Comparison of ENCODE assay signal across 28 cellular contexts in genomic region chr12:5242440-5242839, GRCh38.
"Had no signal": no experiment of that assay in that cellular context is flagged by ENCODE, and none has a peak within 500 bp of the region (broad histone marks: within the 10 kb centered on the region; RNA-seq: fewer than 3 reads in every experiment).

No MANE protein-coding gene starts in this region.

- H3K9ac ChIP-seq: neural progenitor cell had no signal

- H2AFZ ChIP-seq: neural progenitor cell had no signal

- H3K27ac ChIP-seq: colonic mucosa, epithelial cell of prostate, gastrocnemius medialis, neural progenitor cell, prostate gland, thoracic aorta, tibial nerve, upper lobe of right lung, vagina had no signal

- H3K9me3 Mint-ChIP-seq: dendritic cell treated with granulocyte-macrophage colony-stimulating factor and Interleukin-4, amounts not matched to agents 40 ng/mL and 50 ng/mL, for 4 days; endodermal cell; nephron; neural progenitor cell; stimulated activated naive B cell treated with anti-CD40 and anti-IgM and Interleukin-4, amounts not matched to agents 10 μg/mL and 1 μg/mL and 100 μg/mL, for 72 hours; stimulated activated naive CD8-positive, alpha-beta T cell treated with anti-CD3 and anti-CD28 coated beads, Interleukin-15, Interleukin-2, amounts not matched to agents 100 ng/mL and 50 ng/mL, for 24 hours had no signal

- FAIRE-seq: kidney, small intestine had no signal

- H3K4me1 Mint-ChIP-seq: memory B cell; naive thymus-derived CD4-positive, alpha-beta T cell; stimulated activated naive B cell treated with anti-CD40 and anti-IgM and Interleukin-4, amounts not matched to agents 10 μg/mL and 1 μg/mL and 100 μg/mL, for 72 hours had no signal

- H3K4me2 ChIP-seq: neural progenitor cell had no signal

- DNase-seq: colonic mucosa; effector CD8-positive, alpha-beta T cell; foreskin fibroblast; gastrocnemius medialis; head of caudate nucleus; kidney; naive thymus-derived CD4-positive, alpha-beta T cell; nucleus accumbens; right cardiac atrium; small intestine; stimulated activated CD4-positive, alpha-beta T cell treated with anti-CD3 and anti-CD28 coated beads, Interleukin-15, amount 100 ng/mL, for 24 hours; stimulated activated CD4-positive, alpha-beta T cell treated with anti-CD3 and anti-CD28 coated beads, Interleukin-2, amount 100 ng/mL, for 48 hours; stimulated activated naive B cell treated with anti-CD40 and anti-IgM and Interleukin-4, amounts not matched to agents 10 μg/mL and 1 μg/mL and 100 μg/mL, for 72 hours; upper lobe of right lung had no signal

- ATAC-seq: esophagus mucosa; gastrocnemius medialis; left lobe of liver; naive thymus-derived CD4-positive, alpha-beta T cell; right cardiac atrium; stimulated activated naive B cell treated with anti-CD40 and anti-IgM and Interleukin-4, amounts not matched to agents 10 μg/mL and 1 μg/mL and 100 μg/mL, for 72 hours; upper lobe of right lung had no signal

- H3K27me3 ChIP-seq: colonic mucosa, gastrocnemius medialis, neural progenitor cell, tibial nerve, upper lobe of right lung, vagina had no signal

- H3K9me3 ChIP-seq: colonic mucosa, gastrocnemius medialis, prostate gland, thoracic aorta, tibial nerve, upper lobe of right lung, vagina had no signal

- H3K27ac Mint-ChIP-seq: dendritic cell treated with granulocyte-macrophage colony-stimulating factor and Interleukin-4, amounts not matched to agents 40 ng/mL and 50 ng/mL, for 4 days; memory B cell; naive thymus-derived CD4-positive, alpha-beta T cell; neural progenitor cell; stimulated activated naive B cell treated with anti-CD40 and anti-IgM and Interleukin-4, amounts not matched to agents 10 μg/mL and 1 μg/mL and 100 μg/mL, for 72 hours; stimulated activated naive CD8-positive, alpha-beta T cell treated with anti-CD3 and anti-CD28 coated beads, Interleukin-15, Interleukin-2, amounts not matched to agents 100 ng/mL and 50 ng/mL, for 24 hours had no signal

- H3K27me3 Mint-ChIP-seq: dendritic cell treated with granulocyte-macrophage colony-stimulating factor and Interleukin-4, amounts not matched to agents 40 ng/mL and 50 ng/mL, for 4 days had no signal

- H3K4me3 Mint-ChIP-seq: dendritic cell treated with granulocyte-macrophage colony-stimulating factor and Interleukin-4, amounts not matched to agents 40 ng/mL and 50 ng/mL, for 4 days; endodermal cell; memory B cell; naive thymus-derived CD4-positive, alpha-beta T cell; nephron; neural progenitor cell; stimulated activated naive B cell treated with anti-CD40 and anti-IgM and Interleukin-4, amounts not matched to agents 10 μg/mL and 1 μg/mL and 100 μg/mL, for 72 hours; stimulated activated naive CD8-positive, alpha-beta T cell treated with anti-CD3 and anti-CD28 coated beads, Interleukin-15, Interleukin-2, amounts not matched to agents 100 ng/mL and 50 ng/mL, for 24 hours had no signal

- H3K4me1 ChIP-seq: prostate gland, upper lobe of right lung, vagina had no signal

- H3K36me3 Mint-ChIP-seq: memory B cell; naive thymus-derived CD4-positive, alpha-beta T cell; neural progenitor cell; stimulated activated naive B cell treated with anti-CD40 and anti-IgM and Interleukin-4, amounts not matched to agents 10 μg/mL and 1 μg/mL and 100 μg/mL, for 72 hours had no signal

- H3K4me3 ChIP-seq: colonic mucosa, gastrocnemius medialis, lung, neural progenitor cell, prostate gland, thoracic aorta, tibial nerve, upper lobe of right lung, vagina had no signal

- H3K36me3 ChIP-seq: colonic mucosa, gastrocnemius medialis, neural progenitor cell, prostate gland, thoracic aorta, tibial nerve, upper lobe of right lung, vagina had no signal
